In the genomic region with DNA sequence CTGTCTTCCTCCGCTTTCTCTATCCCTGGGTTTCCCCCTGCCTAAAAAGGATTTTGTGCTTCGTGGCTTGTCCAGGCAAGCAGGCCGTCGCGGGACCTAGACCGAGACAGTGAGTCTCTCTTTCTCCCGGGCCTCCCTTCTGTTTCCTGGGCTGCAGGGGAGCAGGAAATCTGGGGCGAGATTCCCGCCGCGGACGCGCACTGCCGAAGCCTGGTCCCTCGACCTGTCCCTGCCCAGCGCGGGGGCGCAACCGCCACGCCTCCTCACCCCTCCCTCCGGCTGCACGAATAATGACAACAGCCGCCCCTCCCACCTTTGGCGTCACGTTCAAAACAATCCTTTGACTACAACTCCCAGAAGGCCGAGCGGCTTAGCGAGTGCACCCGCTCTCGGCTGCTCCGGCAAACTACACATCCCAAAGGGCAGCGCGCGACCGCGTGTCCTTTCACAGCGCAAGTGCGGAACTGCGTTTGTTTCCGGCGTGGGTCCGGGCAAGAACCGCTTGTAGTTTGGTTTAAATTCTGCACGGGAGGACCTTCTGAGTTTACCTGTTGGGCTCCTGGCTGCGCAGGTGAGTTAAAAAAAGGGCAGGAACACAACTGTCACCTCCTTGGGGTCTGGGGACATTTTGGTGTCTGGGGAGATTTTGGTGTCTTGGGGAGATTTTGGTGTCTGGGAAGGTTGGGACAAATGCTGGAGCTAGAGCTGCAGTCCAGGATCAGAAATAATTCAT, we compare ENCODE assay signal across 8 cellular contexts. TPM values are rescaled to one million over a fixed set of nuclear protein-coding genes. Genes with fewer than 3 reads are reported as not detected.
DNase-seq lines count a peak whose midpoint lies in the region; ATAC-seq, FAIRE-seq and TF ChIP-seq lines count a peak whose summit lies in the region.

A gene (plus strand): TSS at position 473 of the 733 bp plus-strand sequence. CDS start 1,715 bp downstream, outside the sequence.

- TF ChIP-seq EP300 in HepG2 (IDR thresholded peaks at IDR 0.05; ENCODE audit: low read depth in 2 of 2, low read length in 2 of 2) (0 out of 4 replicates have a peak, but pooled peaks of 1 of the 2 experiments have one; percentile 7), HepG2 (CRISPR knock-in tag; IDR thresholded peaks at IDR 0.05; ENCODE audit: borderline replicate concordance) (peak; percentile 51; the same call in 1 of the 2 replicates)

- peaks cover 11 to 22% of the 10 kb centered on the region in 2 experiments for H3K36me3 ChIP-seq in HepG2 (replicated peaks in 1 of 2; ENCODE audit: control insufficient read depth in 1 of 2, insufficient read depth in 2 of 2, low read length in 2 of 2)

- TF ChIP-seq CTCF in HepG2 (CRISPR knock-in tag; IDR thresholded peaks at IDR 0.05): peak; percentile 40; the same call in 1 of the 2 replicates

- WGBS in HepG2 (ENCODE audit: low lambda C conversion rate): 2% methylated on average over 23 of the region's 45 CpGs

- peak within 1 kb of the TSS; percentile 76 to 90 (median 82) for H3K4me3 ChIP-seq in HepG2 (replicated peaks in 1 of 3; ENCODE audit: insufficient read depth in 1 of 3, low read depth in 2 of 3, low read length in 3 of 3)

- H3K9ac ChIP-seq in HepG2 (ENCODE audit: insufficient read depth, low read depth, low read length): peak within 1 kb of the TSS; percentile 89

- H3K9me3 ChIP-seq in HepG2 (ENCODE audit: low read length): no peaks in the 10 kb centered on the region

- TF ChIP-seq POLR2A in HepG2 (IDR thresholded peaks at IDR 0.05; ENCODE audit: insufficient read depth in 1 of 2, low read depth in 2 of 2, low read length in 2 of 2): peak; percentile 71 to 91

- H3K4me2 ChIP-seq in HepG2 (ENCODE audit: low read depth, low read length): peak within 1 kb of the TSS; percentile 91

- no TSS peak for BruUV-seq in HepG2 (replicated peaks; lab: Mats Ljungman, UMichigan)

- peak; percentile 93 for FAIRE-seq in HepG2 (lab: Jason Lieb, UNC)

- ATAC-seq in GM19372 (IDR thresholded peaks at IDR 0.05; ENCODE audit: low read depth, unreplicated experiment) (peak; percentile 99), HG03558 (IDR thresholded peaks at IDR 0.05; ENCODE audit: extremely low read depth, unreplicated experiment) (peak; percentile 99), HepG2 (peak; percentile 98)

- CTCF ChIA-PET in HepG2 (lab: Yijun Ruan, JAX; ENCODE audit: low intra/inter-chr PET ratio, low total read pairs): no interaction called here

- peaks cover 18% of the 10 kb centered on the region; the same call in 1 of the 2 replicates for H3K4me1 ChIP-seq in HepG2 (ENCODE audit: insufficient read depth, low read length)

- H3K79me2 ChIP-seq in HepG2 (ENCODE audit: insufficient read depth, low read length): peaks cover 20% of the 10 kb centered on the region

- peak; percentile 94 to 99 (median 99) for DNase-seq in C1 segment of cervical spinal cord (lab: John Stamatoyannopoulos, UW)
- DNase-seq in NCI-H748 treated with DMSO at 0.1 percent for 48 hours (lab: John Stamatoyannopoulos, UW): peak; percentile 95
- peak; percentile 98 to 99 for DNase-seq in activated CD4-positive, alpha-beta T cell treated with anti-CD3 and anti-CD28 coated beads, Interleukin-2, amount 50 U/mL, for 24 hours (ENCODE audit: low read depth in 1 of 2, low spot score in 1 of 2)
- peak; percentile 100 for DNase-seq in dermis blood vessel endothelial cell
- peak; percentile 98 for DNase-seq in HepG2 (ENCODE audit: low spot score)
- peak; percentile 99 for DNase-seq in stimulated activated CD4-positive, alpha-beta T cell treated with anti-CD3 and anti-CD28 coated beads, Interleukin-4, amount 100 ng/mL, for 1 hour

- no peak within 1 kb of the TSS for H2AFZ ChIP-seq in HepG2 (ENCODE audit: low read length)

- POLR2A ChIA-PET in HepG2 (lab: Yijun Ruan, JAX): interaction anchor here (1.3 to 2.1 kb wide), 2 partner anchors 9 to 16 kb away, joined by 4 to 7 read pairs; no protein-coding TSS in a partner anchor

- intact Hi-C loops in HepG2 (cut with micrococcal nuclease; ENCODE audit: unreplicated experiment): no loop called here

- peaks cover 0 to 4% of the 10 kb centered on the region in 2 experiments; a peak in 1 of 5 replicates for H3K27me3 ChIP-seq in HepG2 (ENCODE audit: control insufficient read depth in 1 of 2, insufficient read depth in 2 of 2, low read length in 2 of 2)

- H4K20me1 ChIP-seq in HepG2 (ENCODE audit: insufficient read depth, low read length): no peaks in the 10 kb centered on the region

- in situ Hi-C loops in HepG2 (cut with HindIII; ENCODE audit: extremely low pct_ligation_motif_present, low pct_unique_long_range_greater_than_20kb): loop anchor here (25.0 kb wide), 2 partner anchors 630 to 855 kb away; a partner anchor contains a TSS

- no peak for TF ChIP-seq RAD21 in HepG2 (CRISPR knock-in tag; IDR thresholded peaks at IDR 0.05)

- peak within 1 kb of the TSS; percentile 63 for H3K27ac ChIP-seq in HepG2 (ENCODE audit: extremely low read length, insufficient read depth, low read length)

TF ChIP-seq in HepG2, 621 proteins besides CTCF, POLR2A, EP300 and RAD21 (continues in another document):
- TF ChIP-seq ELF3 (CRISPR knock-in tag; IDR thresholded peaks at IDR 0.05) (peak; percentile 89; the same call in 1 of the 2 replicates), HDAC2 (CRISPR knock-in tag; IDR thresholded peaks at IDR 0.05) (peak; percentile 65; the same call in 1 of the 2 replicates), IKZF1 (IDR thresholded peaks at IDR 0.05) (no peak), SP2 (CRISPR knock-in tag; IDR thresholded peaks at IDR 0.05) (peak; percentile 67), KLF6 (CRISPR knock-in tag; IDR thresholded peaks at IDR 0.05) (0 out of 2 replicates have a peak, but pooled peaks have one; percentile 30), ZNF777 (CRISPR knock-in tag; IDR thresholded peaks at IDR 0.05) (peak; percentile 61; the same call in 1 of the 2 replicates), POLR2G (IDR thresholded peaks at IDR 0.05; ENCODE audit: low read depth, low read length) (peak; percentile 82), SIN3A (IDR thresholded peaks at IDR 0.05; ENCODE audit: borderline replicate concordance, low read depth, low read length) (peak; percentile 94), PAX8 (CRISPR knock-in tag; IDR thresholded peaks at IDR 0.05; ENCODE audit: borderline replicate concordance) (no peak), ERF (CRISPR knock-in tag; IDR thresholded peaks at IDR 0.05) (peak; percentile 86), POLR2AphosphoS2 (IDR thresholded peaks at IDR 0.05; ENCODE audit: low read depth, low read length) (no peak), ZNF205 (CRISPR knock-in tag; IDR thresholded peaks at IDR 0.05) (peak; percentile 14; the same call in 1 of the 2 replicates), KDM5B (CRISPR knock-in tag; IDR thresholded peaks at IDR 0.05; ENCODE audit: borderline replicate concordance) (peak; percentile 74)
- TF ChIP-seq, protein P1, sequence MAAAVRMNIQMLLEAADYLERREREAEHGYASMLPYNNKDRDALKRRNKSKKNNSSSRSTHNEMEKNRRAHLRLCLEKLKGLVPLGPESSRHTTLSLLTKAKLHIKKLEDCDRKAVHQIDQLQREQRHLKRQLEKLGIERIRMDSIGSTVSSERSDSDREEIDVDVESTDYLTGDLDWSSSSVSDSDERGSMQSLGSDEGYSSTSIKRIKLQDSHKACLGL (CRISPR knock-in tag; IDR thresholded peaks at IDR 0.05): peak; percentile 65; the same call in 1 of the 2 replicates
- TF ChIP-seq, protein P2, sequence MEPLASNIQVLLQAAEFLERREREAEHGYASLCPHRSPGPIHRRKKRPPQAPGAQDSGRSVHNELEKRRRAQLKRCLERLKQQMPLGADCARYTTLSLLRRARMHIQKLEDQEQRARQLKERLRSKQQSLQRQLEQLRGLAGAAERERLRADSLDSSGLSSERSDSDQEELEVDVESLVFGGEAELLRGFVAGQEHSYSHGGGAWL (CRISPR knock-in tag; IDR thresholded peaks at IDR 0.05): 0 out of 2 replicates have a peak, but pooled peaks have one; percentile 32

RNA-seq across cellular contexts. Expression of the gene that starts here (rescaled TPM):
- total RNA-seq in dermis blood vessel endothelial cell (24.6 and 26.5 TPM in 2 replicates), HepG2 (2016; rRNA removed; fragmentation: Illumina TruSeq; extraction: Trizol) (24.8 and 41.9 TPM in 2 replicates)
- 4.7 and 5.1 TPM in 2 replicates for total RNA-seq in HepG2 (2016; cell fraction: cytosol; rRNA removed; fragmentation: Illumina TruSeq; extraction: Trizol; ENCODE audit: low read depth)
- 26.5 and 41.5 TPM in 2 replicates for total RNA-seq in HepG2 (2016; cell fraction: insoluble cytoplasmic fraction; rRNA removed; fragmentation: Illumina TruSeq; extraction: Trizol)
- total RNA-seq in HepG2 (2016; cell fraction: membrane; rRNA removed; fragmentation: Illumina TruSeq; extraction: Trizol): 8.1 and 10.5 TPM in 2 replicates
- total RNA-seq in HepG2 (2016; cell fraction: nucleus; rRNA removed; fragmentation: Illumina TruSeq; extraction: Trizol): 11.3 and 13.5 TPM in 2 replicates
- polyA plus RNA-seq in HepG2 (2011; rRNA removed): 13.3 and 14.6 TPM in 2 replicates
- polyA plus RNA-seq in HepG2 (2011; cell fraction: cytosol; rRNA removed): 16.9 and 20.8 TPM in 2 replicates
- 10.1 and 10.3 TPM in 2 replicates for polyA plus RNA-seq in HepG2 (2011; cell fraction: nucleus; rRNA removed)
- 9.8 and 13.0 TPM in 2 replicates for polyA plus RNA-seq in HepG2 (2012)
- 1.6 and 1.8 TPM in 2 replicates for polyA plus RNA-seq in HepG2 (2016; cell fraction: cytosol; fragmentation: Illumina TruSeq; extraction: Trizol; ENCODE audit: low read depth)
- 30.1 and 32.4 TPM in 2 replicates for polyA plus RNA-seq in HepG2 (2016; cell fraction: insoluble cytoplasmic fraction; fragmentation: Illumina TruSeq; extraction: Trizol; ENCODE audit: low read depth)
- 3.0 and 3.8 TPM in 2 replicates for polyA plus RNA-seq in HepG2 (2016; cell fraction: membrane; fragmentation: Illumina TruSeq; extraction: Trizol; ENCODE audit: low read depth)
- polyA plus RNA-seq in HepG2 (2016; cell fraction: nucleus; fragmentation: Illumina TruSeq; extraction: Trizol; ENCODE audit: insufficient read depth, low read depth): 14.5 and 16.1 TPM in 2 replicates
- polyA minus RNA-seq in HepG2 (2011; rRNA and poly(A)+ RNA removed; ENCODE audit: low replicate concordance): 25.6 and 33.0 TPM in 2 replicates
- 7.0 and 7.7 TPM in 2 replicates for polyA minus RNA-seq in HepG2 (2011; cell fraction: cytosol; rRNA and poly(A)+ RNA removed)
- polyA minus RNA-seq in HepG2 (2011; cell fraction: nucleus; rRNA and poly(A)+ RNA removed): 4.4 and 5.3 TPM in 2 replicates

Comparison
In these comparisons a context has a peak if more than half of its experiments do, and no peak if none do; other contexts are left out.
1. Peak in every context shown above with its lines: DNase-seq, ATAC-seq, H3K4me3 ChIP-seq and H3K27ac ChIP-seq.